In genomic region chr6:138538390-138539031, GRCh38 we compare ENCODE assay signal across 1 cellular context.
TF ChIP-seq lines count a peak whose summit lies in the region.

No MANE protein-coding gene starts in this region.

TF ChIP-seq in HepG2, 621 proteins besides CTCF, POLR2A, EP300 and RAD21 (continued from another document and continues in another):
- TF ChIP-seq PAXIP1 (CRISPR knock-in tag; conservative IDR thresholded peaks at IDR 0.05) (peak; percentile 76), ZNF510 (CRISPR knock-in tag; IDR thresholded peaks at IDR 0.05; ENCODE audit: low read depth) (0 out of 2 replicates have a peak, but pooled peaks have one; percentile 79), FOSL2 (CRISPR knock-in tag; IDR thresholded peaks at IDR 0.05) (peak; percentile 40), THAP11 (CRISPR knock-in tag; IDR thresholded peaks at IDR 0.05) (peak; percentile 18; the same call in 1 of the 2 replicates), PHF21A (CRISPR knock-in tag; IDR thresholded peaks at IDR 0.05) (peak; percentile 72), GABPA (IDR thresholded peaks at IDR 0.05; ENCODE audit: low read depth, low read length) (no peak), GABPA (CRISPR knock-in tag; IDR thresholded peaks at IDR 0.05; ENCODE audit: low read depth) (no peak), GZF1 (CRISPR knock-in tag; IDR thresholded peaks at IDR 0.05) (no peak), ZNF747 (CRISPR knock-in tag; IDR thresholded peaks at IDR 0.05; ENCODE audit: borderline replicate concordance) (no peak; the same call in 1 of the 2 replicates), TEAD3 (CRISPR knock-in tag; optimal IDR thresholded peaks at IDR 0.05; ENCODE audit: borderline replicate concordance) (no peak), ZMYM3 (CRISPR knock-in tag; IDR thresholded peaks at IDR 0.05) (peak; percentile 82), MTF1 (CRISPR knock-in tag; IDR thresholded peaks at IDR 0.05) (no peak), ZBTB43 (CRISPR knock-in tag; conservative IDR thresholded peaks at IDR 0.05) (no peak), TCF7 (IDR thresholded peaks at IDR 0.05; ENCODE audit: low read depth) (peak; percentile 59), STAT6 (CRISPR knock-in tag; IDR thresholded peaks at IDR 0.05; ENCODE audit: borderline replicate concordance) (0 out of 2 replicates have a peak, but pooled peaks have one; percentile 26), SATB2 (CRISPR knock-in tag; IDR thresholded peaks at IDR 0.05) (no peak), HMGA1 (CRISPR knock-in tag; conservative IDR thresholded peaks at IDR 0.05) (no peak), SRSF1 (optimal IDR thresholded peaks at IDR 0.05; ENCODE audit: low read depth, low read length) (no peak), GATAD2A (CRISPR knock-in tag; IDR thresholded peaks at IDR 0.05) (peak; percentile 66; the same call in 1 of the 2 replicates), ZNF563 (CRISPR knock-in tag; IDR thresholded peaks at IDR 0.05) (no peak), DZIP1 (CRISPR knock-in tag; IDR thresholded peaks at IDR 0.05) (no peak), BHLHE40 (IDR thresholded peaks at IDR 0.05; ENCODE audit: low read length) (no peak), ZNF326 (CRISPR knock-in tag; IDR thresholded peaks at IDR 0.05; ENCODE audit: borderline replicate concordance) (no peak), IKZF4 (CRISPR knock-in tag; IDR thresholded peaks at IDR 0.05; ENCODE audit: borderline replicate concordance, low read depth, not compliant biosample characterization) (no peak), MLX (CRISPR knock-in tag; IDR thresholded peaks at IDR 0.05) (no peak), RXRA (CRISPR knock-in tag; IDR thresholded peaks at IDR 0.05) (peak; percentile 58; the same call in 1 of the 2 replicates), ZNF878 (CRISPR knock-in tag; IDR thresholded peaks at IDR 0.05) (no peak), HOMEZ (CRISPR knock-in tag; IDR thresholded peaks at IDR 0.05; ENCODE audit: low read depth) (no peak; the same call in 1 of the 2 replicates), BATF2 (CRISPR knock-in tag; IDR thresholded peaks at IDR 0.05) (no peak), ATAD3A (CRISPR knock-in tag; IDR thresholded peaks at IDR 0.05) (no peak), MBD4 (IDR thresholded peaks at IDR 0.05; ENCODE audit: borderline replicate concordance, low read length) (no peak; the same call in 1 of the 2 replicates), ZBTB39 (CRISPR knock-in tag; IDR thresholded peaks at IDR 0.05) (no peak), ZNF101 (CRISPR knock-in tag; IDR thresholded peaks at IDR 0.05; ENCODE audit: borderline replicate concordance, low read depth) (no peak), ZSCAN21 (CRISPR knock-in tag; IDR thresholded peaks at IDR 0.05; ENCODE audit: borderline replicate concordance) (no peak), ZNF629 (CRISPR knock-in tag; conservative IDR thresholded peaks at IDR 0.05) (no peak), AFF4 (CRISPR knock-in tag; IDR thresholded peaks at IDR 0.05) (0 out of 2 replicates have a peak, but pooled peaks have one; percentile 24), ZNF740 (CRISPR knock-in tag; IDR thresholded peaks at IDR 0.05) (no peak), ZNF530 (CRISPR knock-in tag; IDR thresholded peaks at IDR 0.05; ENCODE audit: low read depth) (no peak), ZFP1 (CRISPR knock-in tag; IDR thresholded peaks at IDR 0.05) (no peak), FOXA3 (CRISPR knock-in tag; IDR thresholded peaks at IDR 0.05) (peak; percentile 12; the same call in 1 of the 2 replicates), NFYB (CRISPR knock-in tag; IDR thresholded peaks at IDR 0.05) (no peak), BCL6 (CRISPR knock-in tag; IDR thresholded peaks at IDR 0.05) (peak; percentile 62)
